In genomic region chr6:89555751-89556150, GRCh38 we compare ENCODE assay signal across 18 cellular contexts.
"Had no signal": no experiment of that assay in that cellular context is flagged by ENCODE, and none has a peak within 500 bp of the region (broad histone marks: within the 10 kb centered on the region; RNA-seq: fewer than 3 reads in every experiment).

No MANE protein-coding gene starts in this region.

- H3K27me3 ChIP-seq: body of pancreas, dorsolateral prefrontal cortex, foreskin keratinocyte, heart left ventricle, pancreas, upper lobe of right lung had no signal

- H3K27ac Mint-ChIP-seq: activated naive CD4-positive, alpha-beta T cell treated with anti-CD3 and anti-CD28 coated beads, Interleukin-2, amount 50 U/mL, for 24 hours; stimulated activated naive CD8-positive, alpha-beta T cell treated with anti-CD3 and anti-CD28 coated beads, Interleukin-15, Interleukin-2, amounts not matched to agents 100 ng/mL and 50 ng/mL, for 24 hours had no signal

- H3K4me3 ChIP-seq: body of pancreas, dorsolateral prefrontal cortex, heart left ventricle, left ventricle myocardium inferior, pancreas, upper lobe of right lung had no signal

- H3K4me3 Mint-ChIP-seq: activated naive CD4-positive, alpha-beta T cell treated with anti-CD3 and anti-CD28 coated beads, Interleukin-2, amount 50 U/mL, for 24 hours; stimulated activated naive CD8-positive, alpha-beta T cell treated with anti-CD3 and anti-CD28 coated beads, Interleukin-15, Interleukin-2, amounts not matched to agents 100 ng/mL and 50 ng/mL, for 24 hours had no signal

- H3K4me1 Mint-ChIP-seq: activated naive CD4-positive, alpha-beta T cell treated with anti-CD3 and anti-CD28 coated beads, Interleukin-2, amount 50 U/mL, for 24 hours had no signal

- H3K36me3 ChIP-seq: heart left ventricle, left ventricle myocardium inferior, pancreas, upper lobe of right lung had no signal

- DNase-seq: activated CD4-positive, alpha-beta T cell treated with anti-CD3 and anti-CD28 coated beads, Interleukin-2, amount 50 U/mL, for 4 hours; activated CD4-positive, CD25-positive, alpha-beta regulatory T cell treated with anti-CD3 and anti-CD28 coated beads, Interleukin-2, amount 50 U/mL, for 72 hours; activated T-cell treated with anti-CD3 and anti-CD28 coated beads, Interleukin-2, amount 50 U/mL, for 1 hour; amniotic stem cell; body of pancreas; dorsolateral prefrontal cortex; heart left ventricle; left ventricle myocardium inferior; mesenchymal stem cell; pancreas; retina; stimulated activated CD4-positive, alpha-beta T cell treated with anti-CD3 and anti-CD28 coated beads, Interleukin-15, amount 100 ng/mL, for 24 hours; stimulated activated CD4-positive, alpha-beta T cell treated with anti-CD3 and anti-CD28 coated beads, Interleukin-4, amount 100 ng/mL, for 24 hours; upper lobe of right lung had no signal

- FAIRE-seq: keratinocyte, pancreas had no signal

- H3K27me3 Mint-ChIP-seq: activated naive CD4-positive, alpha-beta T cell treated with anti-CD3 and anti-CD28 coated beads, Interleukin-2, amount 50 U/mL, for 24 hours; stimulated activated naive CD8-positive, alpha-beta T cell treated with anti-CD3 and anti-CD28 coated beads, Interleukin-15, Interleukin-2, amounts not matched to agents 100 ng/mL and 50 ng/mL, for 24 hours had no signal

- H3K9me3 Mint-ChIP-seq: activated naive CD4-positive, alpha-beta T cell treated with anti-CD3 and anti-CD28 coated beads, Interleukin-2, amount 50 U/mL, for 24 hours had no signal
